ENCODE assay signal across 1 cellular context in the genomic region with DNA sequence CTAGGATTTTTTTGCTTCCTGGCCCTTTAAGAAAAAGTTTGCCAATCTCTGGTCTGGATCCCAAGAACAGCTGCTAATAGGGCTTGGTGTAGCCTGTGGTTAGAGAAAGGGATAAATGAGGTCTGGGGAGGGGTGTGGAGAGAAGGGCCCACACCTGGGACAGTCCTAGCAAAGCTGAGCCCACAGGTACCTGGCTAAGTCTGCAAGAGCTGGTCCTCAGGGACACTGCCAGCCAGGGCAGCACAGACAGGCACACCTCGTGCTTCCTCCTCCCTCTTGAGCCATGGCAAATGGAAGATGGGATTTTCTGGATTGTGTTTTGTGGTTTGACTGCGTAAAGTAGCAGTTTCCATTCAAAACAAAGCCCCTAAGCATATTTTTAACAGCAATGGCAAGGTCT.
TF ChIP-seq lines count a peak whose summit lies in the region.

No MANE protein-coding gene starts in this region.

TF ChIP-seq in GM23338, 12 proteins besides CTCF, POLR2A, EP300 and RAD21 (continued from another document):
- TF ChIP-seq, protein P1, sequence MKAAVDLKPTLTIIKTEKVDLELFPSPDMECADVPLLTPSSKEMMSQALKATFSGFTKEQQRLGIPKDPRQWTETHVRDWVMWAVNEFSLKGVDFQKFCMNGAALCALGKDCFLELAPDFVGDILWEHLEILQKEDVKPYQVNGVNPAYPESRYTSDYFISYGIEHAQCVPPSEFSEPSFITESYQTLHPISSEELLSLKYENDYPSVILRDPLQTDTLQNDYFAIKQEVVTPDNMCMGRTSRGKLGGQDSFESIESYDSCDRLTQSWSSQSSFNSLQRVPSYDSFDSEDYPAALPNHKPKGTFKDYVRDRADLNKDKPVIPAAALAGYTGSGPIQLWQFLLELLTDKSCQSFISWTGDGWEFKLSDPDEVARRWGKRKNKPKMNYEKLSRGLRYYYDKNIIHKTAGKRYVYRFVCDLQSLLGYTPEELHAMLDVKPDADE (IDR thresholded peaks at IDR 0.05) = no peak
- TF ChIP-seq, protein P2, sequence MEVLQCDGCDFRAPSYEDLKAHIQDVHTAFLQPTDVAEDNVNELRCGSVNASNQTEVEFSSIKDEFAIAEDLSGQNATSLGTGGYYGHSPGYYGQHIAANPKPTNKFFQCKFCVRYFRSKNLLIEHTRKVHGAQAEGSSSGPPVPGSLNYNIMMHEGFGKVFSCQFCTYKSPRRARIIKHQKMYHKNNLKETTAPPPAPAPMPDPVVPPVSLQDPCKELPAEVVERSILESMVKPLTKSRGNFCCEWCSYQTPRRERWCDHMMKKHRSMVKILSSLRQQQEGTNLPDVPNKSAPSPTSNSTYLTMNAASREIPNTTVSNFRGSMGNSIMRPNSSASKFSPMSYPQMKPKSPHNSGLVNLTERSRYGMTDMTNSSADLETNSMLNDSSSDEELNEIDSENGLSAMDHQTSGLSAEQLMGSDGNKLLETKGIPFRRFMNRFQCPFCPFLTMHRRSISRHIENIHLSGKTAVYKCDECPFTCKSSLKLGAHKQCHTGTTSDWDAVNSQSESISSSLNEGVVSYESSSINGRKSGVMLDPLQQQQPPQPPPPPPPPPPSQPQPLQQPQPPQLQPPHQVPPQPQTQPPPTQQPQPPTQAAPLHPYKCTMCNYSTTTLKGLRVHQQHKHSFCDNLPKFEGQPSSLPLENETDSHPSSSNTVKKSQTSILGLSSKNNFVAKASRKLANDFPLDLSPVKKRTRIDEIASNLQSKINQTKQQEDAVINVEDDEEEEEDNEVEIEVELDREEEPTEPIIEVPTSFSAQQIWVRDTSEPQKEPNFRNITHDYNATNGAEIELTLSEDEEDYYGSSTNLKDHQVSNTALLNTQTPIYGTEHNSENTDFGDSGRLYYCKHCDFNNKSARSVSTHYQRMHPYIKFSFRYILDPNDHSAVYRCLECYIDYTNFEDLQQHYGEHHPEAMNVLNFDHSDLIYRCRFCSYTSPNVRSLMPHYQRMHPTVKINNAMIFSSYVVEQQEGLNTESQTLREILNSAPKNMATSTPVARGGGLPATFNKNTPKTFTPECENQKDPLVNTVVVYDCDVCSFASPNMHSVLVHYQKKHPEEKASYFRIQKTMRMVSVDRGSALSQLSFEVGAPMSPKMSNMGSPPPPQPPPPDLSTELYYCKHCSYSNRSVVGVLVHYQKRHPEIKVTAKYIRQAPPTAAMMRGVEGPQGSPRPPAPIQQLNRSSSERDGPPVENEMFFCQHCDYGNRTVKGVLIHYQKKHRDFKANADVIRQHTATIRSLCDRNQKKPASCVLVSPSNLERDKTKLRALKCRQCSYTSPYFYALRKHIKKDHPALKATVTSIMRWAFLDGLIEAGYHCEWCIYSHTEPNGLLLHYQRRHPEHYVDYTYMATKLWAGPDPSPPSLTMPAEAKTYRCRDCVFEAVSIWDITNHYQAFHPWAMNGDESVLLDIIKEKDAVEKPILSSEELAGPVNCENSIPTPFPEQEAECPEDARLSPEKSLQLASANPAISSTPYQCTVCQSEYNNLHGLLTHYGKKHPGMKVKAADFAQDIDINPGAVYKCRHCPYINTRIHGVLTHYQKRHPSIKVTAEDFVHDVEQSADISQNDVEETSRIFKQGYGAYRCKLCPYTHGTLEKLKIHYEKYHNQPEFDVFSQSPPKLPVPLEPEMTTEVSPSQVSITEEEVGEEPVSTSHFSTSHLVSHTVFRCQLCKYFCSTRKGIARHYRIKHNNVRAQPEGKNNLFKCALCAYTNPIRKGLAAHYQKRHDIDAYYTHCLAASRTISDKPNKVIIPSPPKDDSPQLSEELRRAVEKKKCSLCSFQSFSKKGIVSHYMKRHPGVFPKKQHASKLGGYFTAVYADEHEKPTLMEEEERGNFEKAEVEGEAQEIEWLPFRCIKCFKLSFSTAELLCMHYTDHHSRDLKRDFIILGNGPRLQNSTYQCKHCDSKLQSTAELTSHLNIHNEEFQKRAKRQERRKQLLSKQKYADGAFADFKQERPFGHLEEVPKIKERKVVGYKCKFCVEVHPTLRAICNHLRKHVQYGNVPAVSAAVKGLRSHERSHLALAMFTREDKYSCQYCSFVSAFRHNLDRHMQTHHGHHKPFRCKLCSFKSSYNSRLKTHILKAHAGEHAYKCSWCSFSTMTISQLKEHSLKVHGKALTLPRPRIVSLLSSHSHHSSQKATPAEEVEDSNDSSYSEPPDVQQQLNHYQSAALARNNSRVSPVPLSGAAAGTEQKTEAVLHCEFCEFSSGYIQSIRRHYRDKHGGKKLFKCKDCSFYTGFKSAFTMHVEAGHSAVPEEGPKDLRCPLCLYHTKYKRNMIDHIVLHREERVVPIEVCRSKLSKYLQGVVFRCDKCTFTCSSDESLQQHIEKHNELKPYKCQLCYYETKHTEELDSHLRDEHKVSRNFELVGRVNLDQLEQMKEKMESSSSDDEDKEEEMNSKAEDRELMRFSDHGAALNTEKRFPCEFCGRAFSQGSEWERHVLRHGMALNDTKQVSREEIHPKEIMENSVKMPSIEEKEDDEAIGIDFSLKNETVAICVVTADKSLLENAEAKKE (CRISPR knock-in tag; IDR thresholded peaks at IDR 0.05) = no peak
- TF ChIP-seq ZNF331 (CRISPR knock-in tag; IDR thresholded peaks at IDR 0.05; ENCODE audit: low read depth) = no peak
- no peak for TF ChIP-seq ZNF114 (CRISPR knock-in tag; IDR thresholded peaks at IDR 0.05)
